8 cellular contexts compared by ENCODE assay signal in genomic region chr7:131370523-131370968, GRCh38. TPM values are rescaled to one million over a fixed set of nuclear protein-coding genes. Genes with fewer than 3 reads are reported as not detected.
DNase-seq lines count a peak whose midpoint lies in the region; ATAC-seq and TF ChIP-seq lines count a peak whose summit lies in the region.

No MANE protein-coding gene starts in this region.

- peak; percentile 87 for ATAC-seq in GM18502 (IDR thresholded peaks at IDR 0.05; ENCODE audit: poor library complexity, unreplicated experiment)
- peak; percentile 49 for ATAC-seq in HG02588 (IDR thresholded peaks at IDR 0.05; ENCODE audit: unreplicated experiment)
- ATAC-seq in HG03045 (IDR thresholded peaks at IDR 0.05; ENCODE audit: unreplicated experiment), result no peak

- no peaks in the 10 kb centered on the region for H3K27me3 ChIP-seq in dorsolateral prefrontal cortex

- intact Hi-C loops in dorsolateral prefrontal cortex (cut with DNase I), result no loop called here

- H3K27ac ChIP-seq in substantia nigra (ENCODE audit: low read depth, low read length, poor library complexity, severe bottlenecking) (no peak overlapping the region), dorsolateral prefrontal cortex (no peak overlapping the region)

- TF ChIP-seq CTCF in fibroblast of the aortic adventitia (IDR thresholded peaks at IDR 0.05; ENCODE audit: insufficient read depth, low read length) (no peak), dorsolateral prefrontal cortex (IDR thresholded peaks at IDR 0.05 in 54 of 56, conservative IDR thresholded peaks at IDR 0.05 in 2 of 56; ENCODE audit: low read depth in 1 of 56, partially characterized antibody in 56 of 56) (no peak)

- H3K4me3 ChIP-seq in fibroblast of the aortic adventitia (ENCODE audit: low read depth, low read length) (no peak overlapping the region), dorsolateral prefrontal cortex (no peak overlapping the region)

- peak; percentile 54 for DNase-seq in RPMI8226
- peak; percentile 59 for DNase-seq in fibroblast of the aortic adventitia (ENCODE audit: low read depth)
- no peak for DNase-seq in NCI-H146 treated with DMSO at 0.1 percent for 48 hours (lab: John Stamatoyannopoulos, UW; ENCODE audit: unreplicated experiment)
- no peak for DNase-seq in substantia nigra (lab: John Stamatoyannopoulos, UW)
- no peak for DNase-seq in dorsolateral prefrontal cortex

RNA-seq across cellular contexts. Expression of gene MKLN1, which starts 42.9 kb away (rescaled TPM):
- total RNA-seq in fibroblast of the aortic adventitia (ENCODE audit: low replicate concordance) (41.5 and 71.9 TPM in 2 replicates), dorsolateral prefrontal cortex (100 to 1,000 TPM in 78 of 120 experiments, 10 to 100 TPM in 42; 68.7 to 162 (median 107) TPM)

Comparison
In these comparisons a context has a peak if more than half of its experiments do, and no peak if none do; other contexts are left out.
1. DNase-seq: peak in RPMI8226 (single experiment) and fibroblast of the aortic adventitia (single experiment); none in NCI-H146 treated with DMSO at 0.1 percent for 48 hours (single experiment), substantia nigra (0 of 49) and dorsolateral prefrontal cortex (0 of 10).